Comparison of ENCODE assay signal across 21 cellular contexts in the genomic region with DNA sequence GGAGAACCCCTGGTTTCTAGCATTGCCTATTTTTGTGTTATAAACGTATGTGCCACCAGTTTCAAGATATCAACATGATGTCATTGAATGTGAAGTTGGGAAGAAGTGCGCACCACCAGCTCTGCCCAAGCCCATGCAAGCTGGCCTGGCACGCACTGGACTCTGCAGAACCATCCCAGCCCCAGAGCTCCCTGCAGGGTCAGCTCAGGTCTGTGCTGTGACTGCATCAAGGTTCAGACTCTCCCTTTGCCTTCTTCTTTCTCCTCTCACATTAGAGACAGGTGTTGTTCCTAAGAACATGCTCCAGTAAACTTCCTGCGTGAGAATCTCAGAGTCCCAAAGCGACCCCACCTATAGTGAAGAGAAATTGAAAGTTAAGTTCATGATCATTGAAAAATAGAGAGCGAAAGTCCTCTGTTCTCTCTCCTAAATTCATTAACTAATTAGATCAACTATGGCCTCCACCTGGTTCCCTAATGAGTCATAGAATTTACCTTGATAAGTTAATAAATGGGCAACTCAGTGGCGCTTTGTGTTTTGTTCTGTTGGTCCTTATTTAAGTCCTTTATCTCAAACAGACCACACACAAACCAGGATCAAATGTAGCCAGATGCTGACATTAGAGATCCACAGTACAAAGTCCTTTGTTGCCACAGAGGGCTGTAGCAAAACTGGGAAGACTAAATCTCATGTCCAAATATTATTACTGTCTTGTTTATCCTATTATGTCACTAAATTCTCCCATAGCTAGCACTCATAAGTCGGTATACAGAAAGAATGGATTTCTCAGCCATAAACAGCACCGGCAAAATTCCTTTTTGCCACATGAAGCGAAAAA.
A peak's percentile ranks its signal among the peaks of the same experiment; 100 is the strongest.
DNase-seq lines count a peak whose midpoint lies in the region; ATAC-seq and TF ChIP-seq lines count a peak whose summit lies in the region.
"Had no signal": no experiment of that assay in that cellular context is flagged by ENCODE, and none has a peak within 500 bp of the region (broad histone marks: within the 10 kb centered on the region; RNA-seq: fewer than 3 reads in every experiment).

No MANE protein-coding gene starts in this region.

- peaks cover 7% of the 10 kb centered on the region for H3K9me3 Mint-ChIP-seq in endodermal cell
- H3K9me3 Mint-ChIP-seq in nephron progenitor cell = peaks cover 10% of the 10 kb centered on the region
- no peaks in the 10 kb centered on the region for H3K9me3 Mint-ChIP-seq in chondrocyte (ENCODE audit: low read depth)
- H3K9me3 Mint-ChIP-seq: activated B cell treated with CpG ODN at 0.5 μM for 24 hours; activated T-helper 17 cell treated with anti-CD3 and anti-CD28 coated beads, Interleukin-2, amount 50 U/mL, for 72 hours; effector memory CD8-positive, alpha-beta T cell; stimulated activated memory B cell treated with anti-CD40 and anti-IgM and Interleukin-4, amounts not matched to agents 10 μg/mL and 1 μg/mL and 100 μg/mL, for 72 hours had no signal

- no peak for DNase-seq in endodermal cell
- no peak for DNase-seq in nephron progenitor cell
- DNase-seq in foreskin melanocyte = no peak
- no peak for DNase-seq in cardiac septum (ENCODE audit: low spot score)
- DNase-seq in chondrocyte (ENCODE audit: low spot score) = no peak
- DNase-seq: activated B cell treated with CpG ODN at 0.5 μM for 24 hours; C1 segment of cervical spinal cord; central memory CD4-positive, alpha-beta T cell; DMS 273 treated with DMSO at 0.1 percent for 48 hours; effector memory CD8-positive, alpha-beta T cell; left lung; NCI-H1930; Right ventricle myocardium superior; T-helper 17 cell; uterus had no signal

- H3K36me3 Mint-ChIP-seq in endodermal cell (ENCODE audit: low read depth) = peaks cover 2% of the 10 kb centered on the region
- H3K36me3 Mint-ChIP-seq in nephron progenitor cell (ENCODE audit: low read depth) = no peaks in the 10 kb centered on the region
- H3K36me3 Mint-ChIP-seq in chondrocyte (ENCODE audit: low read depth) = no peaks in the 10 kb centered on the region
- H3K36me3 Mint-ChIP-seq: stimulated activated memory B cell treated with anti-CD40 and anti-IgM and Interleukin-4, amounts not matched to agents 10 μg/mL and 1 μg/mL and 100 μg/mL, for 72 hours had no signal

- TF ChIP-seq CTCF in endodermal cell (conservative IDR thresholded peaks at IDR 0.05) (no peak), nephron progenitor cell (IDR thresholded peaks at IDR 0.05) (no peak), chondrocyte (IDR thresholded peaks at IDR 0.05) (no peak)

- peaks cover 4% of the 10 kb centered on the region for H3K4me1 ChIP-seq in endodermal cell (ENCODE audit: control insufficient read depth, insufficient read depth, low read length)
- H3K4me1 ChIP-seq: A549, left lung, uterus had no signal

- no peak overlapping the region for H3K27ac Mint-ChIP-seq in endodermal cell
- no peak overlapping the region for H3K27ac Mint-ChIP-seq in nephron progenitor cell
- H3K27ac Mint-ChIP-seq in chondrocyte (ENCODE audit: unreplicated experiment) = no peak overlapping the region
- H3K27ac Mint-ChIP-seq: activated B cell treated with CpG ODN at 0.5 μM for 24 hours; activated T-helper 17 cell treated with anti-CD3 and anti-CD28 coated beads, Interleukin-2, amount 50 U/mL, for 72 hours; effector memory CD8-positive, alpha-beta T cell; stimulated activated memory B cell treated with anti-CD40 and anti-IgM and Interleukin-4, amounts not matched to agents 10 μg/mL and 1 μg/mL and 100 μg/mL, for 72 hours; T-helper 17 cell had no signal

- ATAC-seq in GM18870 (IDR thresholded peaks at IDR 0.05; ENCODE audit: unreplicated experiment) = peak; percentile 81
- peak; percentile 76 for ATAC-seq in GM21619 (IDR thresholded peaks at IDR 0.05; ENCODE audit: unreplicated experiment)
- peak; percentile 81 for ATAC-seq in HG03196 (IDR thresholded peaks at IDR 0.05; ENCODE audit: unreplicated experiment)
- ATAC-seq: A549; activated T-helper 17 cell treated with anti-CD3 and anti-CD28 coated beads, Interleukin-2, amount 50 U/mL, for 72 hours; effector memory CD8-positive, alpha-beta T cell; left lung; stimulated activated memory B cell treated with anti-CD40 and anti-IgM and Interleukin-4, amounts not matched to agents 10 μg/mL and 1 μg/mL and 100 μg/mL, for 72 hours; T-helper 17 cell had no signal

- H3K9me3 ChIP-seq in endodermal cell (ENCODE audit: control insufficient read depth, low read length) = peaks cover 6% of the 10 kb centered on the region
- H3K9me3 ChIP-seq: A549, left lung, uterus had no signal

- no peaks in the 10 kb centered on the region for H3K27me3 ChIP-seq in endodermal cell (ENCODE audit: control insufficient read depth, insufficient read depth, low read length, poor library complexity, severe bottlenecking)
- H3K27me3 ChIP-seq: left lung, uterus had no signal

- no peak overlapping the region for H3K27ac ChIP-seq in endodermal cell (ENCODE audit: low read depth, low read length)
- H3K27ac ChIP-seq: A549, left lung, uterus had no signal

- intact Hi-C loops in cardiac septum (cut with DNase I) = no loop called here

- H3K4me3 Mint-ChIP-seq in endodermal cell = no peak overlapping the region
- H3K4me3 Mint-ChIP-seq in nephron progenitor cell = no peak overlapping the region
- no peak overlapping the region for H3K4me3 Mint-ChIP-seq in chondrocyte (ENCODE audit: unreplicated experiment)
- H3K4me3 Mint-ChIP-seq: activated B cell treated with CpG ODN at 0.5 μM for 24 hours; activated T-helper 17 cell treated with anti-CD3 and anti-CD28 coated beads, Interleukin-2, amount 50 U/mL, for 72 hours; effector memory CD8-positive, alpha-beta T cell; stimulated activated memory B cell treated with anti-CD40 and anti-IgM and Interleukin-4, amounts not matched to agents 10 μg/mL and 1 μg/mL and 100 μg/mL, for 72 hours; T-helper 17 cell had no signal

- H3K27me3 Mint-ChIP-seq in endodermal cell (ENCODE audit: insufficient read depth) (no peaks in the 10 kb centered on the region), nephron progenitor cell (ENCODE audit: low read depth, poor library complexity) (peaks cover 7% of the 10 kb centered on the region), chondrocyte (ENCODE audit: low read depth) (no peaks in the 10 kb centered on the region)
- H3K27me3 Mint-ChIP-seq: stimulated activated memory B cell treated with anti-CD40 and anti-IgM and Interleukin-4, amounts not matched to agents 10 μg/mL and 1 μg/mL and 100 μg/mL, for 72 hours had no signal

- peak overlapping the region; percentile 1 for H3K4me3 ChIP-seq in endodermal cell (ENCODE audit: low read length)
- H3K4me3 ChIP-seq: A549, left lung, uterus had no signal

- H3K4me1 Mint-ChIP-seq in endodermal cell (peaks cover 21% of the 10 kb centered on the region), nephron progenitor cell (peaks cover 4% of the 10 kb centered on the region), chondrocyte (ENCODE audit: low read depth) (no peaks in the 10 kb centered on the region)
- H3K4me1 Mint-ChIP-seq: activated B cell treated with CpG ODN at 0.5 μM for 24 hours; activated T-helper 17 cell treated with anti-CD3 and anti-CD28 coated beads, Interleukin-2, amount 50 U/mL, for 72 hours; stimulated activated memory B cell treated with anti-CD40 and anti-IgM and Interleukin-4, amounts not matched to agents 10 μg/mL and 1 μg/mL and 100 μg/mL, for 72 hours; T-helper 17 cell had no signal

- H3K36me3 ChIP-seq in endodermal cell (ENCODE audit: control insufficient read depth, insufficient read depth, low read length) = no peaks in the 10 kb centered on the region
- H3K36me3 ChIP-seq: left lung, uterus had no signal

- 85 to 89% methylated on average over 5 to 10 of the region's 10 CpGs for WGBS in endodermal cell (ENCODE audit: insufficient coverage in 1 of 2, insufficient read length in 1 of 2), 2 experiments

- no peak overlapping the region for H3K9ac ChIP-seq in endodermal cell (ENCODE audit: extremely low read depth, low read length, poor library complexity, severe bottlenecking)
